10 cellular contexts compared by ENCODE assay signal in genomic region chr11:65452806-65453490, GRCh38. TPM values are rescaled to one million over a fixed set of nuclear protein-coding genes. Genes with fewer than 3 reads are reported as not detected.
DNase-seq lines count a peak whose midpoint lies in the region; ATAC-seq and TF ChIP-seq lines count a peak whose summit lies in the region.
"Had no signal": no experiment of that assay in that cellular context is flagged by ENCODE, and none has a peak within 500 bp of the region (broad histone marks: within the 10 kb centered on the region; RNA-seq: fewer than 3 reads in every experiment).

No MANE protein-coding gene starts in this region.

- no peaks in the 10 kb centered on the region for H3K36me3 Mint-ChIP-seq in CD4-positive, alpha-beta memory T cell
- H3K36me3 Mint-ChIP-seq in central memory CD8-positive, alpha-beta T cell (ENCODE audit: insufficient read depth) = peaks cover 6% of the 10 kb centered on the region

- H3K4me1 Mint-ChIP-seq in CD4-positive, alpha-beta memory T cell = peaks cover 13 to 34% (median 16%) of the 10 kb centered on the region in 4 donors
- H3K4me1 Mint-ChIP-seq in central memory CD8-positive, alpha-beta T cell = peaks cover 17% of the 10 kb centered on the region

- H3K36me3 ChIP-seq in CD4-positive, alpha-beta memory T cell (ENCODE audit: insufficient read depth, low read length) = no peaks in the 10 kb centered on the region

- POLR2A ChIA-PET in CD4-positive, alpha-beta memory T cell (lab: Charles Lee; ENCODE audit: partially characterized antibody) = interaction anchor here (1.0 to 1.1 kb wide), 3 partner anchors 29 to 66 kb away, joined by 3 read pairs; partner anchors contain the start of gene FRMD8

- no peak for TF ChIP-seq CTCF in omental fat pad (IDR thresholded peaks at IDR 0.05)

- H3K27ac Mint-ChIP-seq in CD4-positive, alpha-beta memory T cell = peak overlapping the region in 5 of 7 donors; percentile 15 to 52 (median 41)
- H3K27ac Mint-ChIP-seq in central memory CD8-positive, alpha-beta T cell (ENCODE audit: low read depth) = peak overlapping the region; percentile 38

- H3K27ac ChIP-seq in CD4-positive, alpha-beta memory T cell (ENCODE audit: low read depth, low read length) = no peak overlapping the region

- H3K9me3 Mint-ChIP-seq in CD4-positive, alpha-beta memory T cell = peaks cover 0 to 2% (median 0%) of the 10 kb centered on the region in 8 donors
- H3K9me3 Mint-ChIP-seq in central memory CD8-positive, alpha-beta T cell = no peaks in the 10 kb centered on the region

- ATAC-seq in central memory CD8-positive, alpha-beta T cell (replicated peaks; ENCODE audit: extremely low read depth, poor library complexity, severe bottlenecking) = no peak
- ATAC-seq in omental fat pad (ENCODE audit: low FRiP score) (peak; percentile 46), GM18868 (IDR thresholded peaks at IDR 0.05; ENCODE audit: unreplicated experiment) (no peak), HG02798 (IDR thresholded peaks at IDR 0.05; ENCODE audit: poor library complexity, unreplicated experiment) (no peak)

- CTCF ChIA-PET in CD4-positive, alpha-beta memory T cell (lab: Charles Lee; ENCODE audit: partially characterized antibody) = no interaction called here

- no peaks in the 10 kb centered on the region for H3K9me3 ChIP-seq in CD4-positive, alpha-beta memory T cell (ENCODE audit: control insufficient read depth in 1 of 2, low read length in 2 of 2)

- no peaks in the 10 kb centered on the region for H3K27me3 Mint-ChIP-seq in CD4-positive, alpha-beta memory T cell
- no peaks in the 10 kb centered on the region for H3K27me3 Mint-ChIP-seq in central memory CD8-positive, alpha-beta T cell

- intact Hi-C loops in CD4-positive, alpha-beta memory T cell (cut with micrococcal nuclease) = no loop called here

- H3K27me3 ChIP-seq in CD4-positive, alpha-beta memory T cell (ENCODE audit: insufficient read depth, low read length) = no peaks in the 10 kb centered on the region

- H3K4me3 Mint-ChIP-seq in CD4-positive, alpha-beta memory T cell = peak overlapping the region in 1 of 8 donors; percentile 40
- H3K4me3 Mint-ChIP-seq in central memory CD8-positive, alpha-beta T cell = no peak overlapping the region

- H3K4me1 ChIP-seq in CD4-positive, alpha-beta memory T cell (ENCODE audit: insufficient read depth, low read length) = peaks cover 12% of the 10 kb centered on the region

- no peak overlapping the region for H3K4me3 ChIP-seq in CD4-positive, alpha-beta memory T cell (ENCODE audit: low read length in 2 of 2)

- DNase-seq in CD4-positive, alpha-beta memory T cell = no peak
- DNase-seq in NCI-H187 (lab: John Stamatoyannopoulos, UW) (peak; percentile 61 to 66), omental fat pad (ENCODE audit: low spot score) (no peak), GF-D8 (lab: John Stamatoyannopoulos, UW) (no peak), T-helper 9 cell (no peak)
- DNase-seq in central memory CD8-positive, alpha-beta T cell (ENCODE audit: low spot score in 2 of 2) = no peak
- DNase-seq: NCI-H1105 treated with DMSO at 0.1 percent for 48 hours; stimulated activated naive CD4-positive, alpha-beta T cell had no signal

RNA-seq across cellular contexts. Expression of gene NEAT1, which starts 30.4 kb away (rescaled TPM):
- total RNA-seq in CD4-positive, alpha-beta memory T cell = 100 to 1,000 TPM; 685 to 687 TPM
- polyA plus RNA-seq in CD4-positive, alpha-beta memory T cell = 1 to 10 TPM; 2.3 to 4.0 TPM
- total RNA-seq in omental fat pad = 1,000 to 10,000 TPM in 1 of 4 donors, 100 to 1,000 TPM in 3; 447 to 1,169 (median 678) TPM

RNA-seq across cellular contexts. Expression of gene MALAT1, which starts 45.9 kb away (rescaled TPM):
- total RNA-seq in CD4-positive, alpha-beta memory T cell = over 10,000 TPM; 29,058 to 29,932 TPM
- 1,000 to 10,000 TPM; 2,969 to 3,488 TPM for polyA plus RNA-seq in CD4-positive, alpha-beta memory T cell
- over 10,000 TPM; 11,614 to 21,764 (median 16,063) TPM for total RNA-seq in omental fat pad

Comparison
In these comparisons a context has a peak if more than half of its experiments do, and no peak if none do; other contexts are left out.
1. DNase-seq: peak in NCI-H187 (2 of 2); none in CD4-positive, alpha-beta memory T cell (0 of 5), central memory CD8-positive, alpha-beta T cell (0 of 2), omental fat pad (single experiment), GF-D8 (single experiment) and T-helper 9 cell (single experiment).